In the genomic region with DNA sequence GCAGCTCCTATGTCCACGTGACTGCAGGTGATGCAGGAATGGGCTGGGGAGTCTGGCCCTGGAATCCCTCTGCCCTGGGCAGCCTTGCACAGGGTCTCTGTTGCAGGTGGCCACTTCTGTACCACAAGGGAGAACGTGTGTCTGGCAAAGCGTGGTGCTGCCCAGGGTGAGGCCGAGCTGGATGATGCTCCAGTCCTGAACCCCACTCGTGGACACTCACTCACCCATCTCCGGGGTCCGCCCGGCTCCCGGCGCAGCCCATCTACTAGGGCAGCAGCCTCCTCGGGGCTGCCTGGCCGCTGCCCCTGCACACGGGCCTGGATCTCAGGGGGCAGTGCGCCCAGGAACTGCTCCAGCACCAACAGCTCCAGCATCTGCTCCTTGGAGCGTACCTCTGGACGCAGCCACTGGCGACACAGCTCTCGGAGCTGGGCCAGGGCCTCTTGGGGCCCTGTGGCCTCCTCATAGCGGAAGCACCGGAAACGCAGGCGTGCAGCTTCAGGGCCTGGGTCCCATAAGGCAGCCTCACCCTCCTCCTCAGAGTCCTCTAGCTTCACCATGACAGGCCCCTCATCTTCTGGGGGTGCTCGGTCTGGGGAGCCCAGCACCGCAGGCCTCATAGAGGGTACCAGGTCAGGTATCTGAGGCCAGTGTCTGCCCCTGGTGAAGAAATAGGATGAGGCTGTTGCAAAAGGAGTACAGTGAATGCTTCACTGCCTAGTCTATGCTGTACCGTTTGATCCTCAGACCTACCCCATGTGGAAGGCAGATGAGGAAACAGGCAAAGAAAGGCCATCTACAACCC, we compare ENCODE assay signal across 12 cellular contexts. TPM values are rescaled to one million over a fixed set of nuclear protein-coding genes. Genes with fewer than 3 reads are reported as not detected.
DNase-seq lines count a peak whose midpoint lies in the region; ATAC-seq, FAIRE-seq and TF ChIP-seq lines count a peak whose summit lies in the region.
"Had no signal": no experiment of that assay in that cellular context is flagged by ENCODE, and none has a peak within 500 bp of the region (broad histone marks: within the 10 kb centered on the region; RNA-seq: fewer than 3 reads in every experiment).

No MANE protein-coding gene starts in this region.

- peaks cover 22% of the 10 kb centered on the region for H3K36me3 Mint-ChIP-seq in activated naive CD4-positive, alpha-beta T cell treated with anti-CD3 and anti-CD28 coated beads for 36 hours (ENCODE audit: low read depth)
- peaks cover 53% of the 10 kb centered on the region for H3K36me3 Mint-ChIP-seq in Calu3 (ENCODE audit: insufficient read depth, unreplicated experiment)

- no peak for FAIRE-seq in HepG2 (lab: Jason Lieb, UNC)

- H3K79me2 ChIP-seq in HepG2 (ENCODE audit: insufficient read depth, low read length) = peaks cover 2% of the 10 kb centered on the region

- CTCF ChIA-PET in activated naive CD4-positive, alpha-beta T cell treated with anti-CD3 and anti-CD28 coated beads for 36 hours (lab: Charles Lee) = interaction anchor here (2.0 kb wide), 1 partner anchor 10 kb away, joined by 4 read pairs; no protein-coding TSS in a partner anchor
- CTCF ChIA-PET in HepG2 (lab: Yijun Ruan, JAX; ENCODE audit: low intra/inter-chr PET ratio, low total read pairs) (no interaction called here), Calu3 (lab: Charles Lee) (no interaction called here)

- H3K9me3 ChIP-seq in HepG2 (ENCODE audit: low read length) (no peaks in the 10 kb centered on the region), upper lobe of left lung (no peaks in the 10 kb centered on the region)
- H3K9me3 ChIP-seq: heart right ventricle had no signal

- H4K20me1 ChIP-seq in HepG2 (ENCODE audit: insufficient read depth, low read length) = no peaks in the 10 kb centered on the region

- no peaks in the 10 kb centered on the region for H3K9me3 Mint-ChIP-seq in activated naive CD4-positive, alpha-beta T cell treated with anti-CD3 and anti-CD28 coated beads for 36 hours
- no peaks in the 10 kb centered on the region for H3K9me3 Mint-ChIP-seq in Calu3 (ENCODE audit: low read depth, unreplicated experiment)

- no peaks in the 10 kb centered on the region for H3K27me3 Mint-ChIP-seq in activated naive CD4-positive, alpha-beta T cell treated with anti-CD3 and anti-CD28 coated beads for 36 hours (ENCODE audit: low read depth)
- no peaks in the 10 kb centered on the region for H3K27me3 Mint-ChIP-seq in Calu3 (ENCODE audit: unreplicated experiment)

- H3K4me3 Mint-ChIP-seq in activated naive CD4-positive, alpha-beta T cell treated with anti-CD3 and anti-CD28 coated beads for 36 hours = no peak overlapping the region
- H3K4me3 Mint-ChIP-seq in Calu3 (ENCODE audit: low read depth, unreplicated experiment) = no peak overlapping the region

- in situ Hi-C loops in HepG2 (cut with HindIII; ENCODE audit: extremely low pct_ligation_motif_present, low pct_unique_long_range_greater_than_20kb) = no loop called here

- TF ChIP-seq POLR2A in HepG2 (IDR thresholded peaks at IDR 0.05; ENCODE audit: insufficient read depth in 1 of 2, low read depth in 2 of 2, low read length in 2 of 2) (no peak), upper lobe of left lung (IDR thresholded peaks at IDR 0.05) (no peak)

- no peak overlapping the region for H3K4me2 ChIP-seq in HepG2 (ENCODE audit: low read depth, low read length)

- no peak for TF ChIP-seq EP300 in HepG2 (IDR thresholded peaks at IDR 0.05; ENCODE audit: low read depth in 2 of 2, low read length in 2 of 2)
- TF ChIP-seq EP300 in HepG2 (CRISPR knock-in tag; IDR thresholded peaks at IDR 0.05; ENCODE audit: borderline replicate concordance) = no peak
- no peak for TF ChIP-seq EP300 in upper lobe of left lung (IDR thresholded peaks at IDR 0.05)

- H3K27me3 ChIP-seq in HepG2 (ENCODE audit: control insufficient read depth in 1 of 2, insufficient read depth in 2 of 2, low read length in 2 of 2) (no peaks in the 10 kb centered on the region), upper lobe of left lung (no peaks in the 10 kb centered on the region)
- H3K27me3 ChIP-seq: heart right ventricle had no signal

- POLR2A ChIA-PET in HepG2 (lab: Yijun Ruan, JAX) = interaction anchor here (3.0 kb wide), 1 partner anchor 12 kb away, joined by 36 read pairs; a partner anchor contains a TSS

- no peak for TF ChIP-seq CTCF in HepG2 (CRISPR knock-in tag; IDR thresholded peaks at IDR 0.05)
- no peak for TF ChIP-seq CTCF in upper lobe of left lung (IDR thresholded peaks at IDR 0.05)
- no peak for TF ChIP-seq CTCF in Calu3 (IDR thresholded peaks at IDR 0.05; ENCODE audit: unreplicated experiment)

- TF ChIP-seq RAD21 in HepG2 (CRISPR knock-in tag; IDR thresholded peaks at IDR 0.05) = no peak

- H3K4me1 ChIP-seq in HepG2 (ENCODE audit: insufficient read depth, low read length) (peaks cover 30% of the 10 kb centered on the region), upper lobe of left lung (peaks cover 19 to 33% (median 21%) of the 10 kb centered on the region in 4 donors)

- H3K36me3 ChIP-seq in HepG2 (replicated peaks in 1 of 2; ENCODE audit: control insufficient read depth in 1 of 2, insufficient read depth in 2 of 2, low read length in 2 of 2) (no peaks in the 10 kb centered on the region; a peak in 2 of 5 replicates), upper lobe of left lung (peaks cover 3 to 27% (median 25%) of the 10 kb centered on the region in 4 donors)

- peaks cover 28% of the 10 kb centered on the region for H3K4me1 Mint-ChIP-seq in activated naive CD4-positive, alpha-beta T cell treated with anti-CD3 and anti-CD28 coated beads for 36 hours (ENCODE audit: low read depth)
- H3K4me1 Mint-ChIP-seq in Calu3 (ENCODE audit: low read depth, unreplicated experiment) = peaks cover 25% of the 10 kb centered on the region

- H3K4me3 ChIP-seq in HepG2 (replicated peaks in 1 of 3; ENCODE audit: insufficient read depth in 1 of 3, low read depth in 2 of 3, low read length in 3 of 3) (no peak overlapping the region), upper lobe of left lung (no peak overlapping the region)
- H3K4me3 ChIP-seq: heart right ventricle had no signal

- H3K27ac Mint-ChIP-seq in activated naive CD4-positive, alpha-beta T cell treated with anti-CD3 and anti-CD28 coated beads for 36 hours = no peak overlapping the region
- H3K27ac Mint-ChIP-seq in Calu3 (ENCODE audit: unreplicated experiment) = no peak overlapping the region

- no peak overlapping the region for H2AFZ ChIP-seq in HepG2 (ENCODE audit: low read length)

- no TSS peak for BruUV-seq in HepG2 (replicated peaks; lab: Mats Ljungman, UMichigan)
- BruUV-seq in Calu3 (replicated peaks; lab: Mats Ljungman, UMichigan) = no TSS peak

- no peak overlapping the region for H3K27ac ChIP-seq in HepG2 (ENCODE audit: extremely low read length, insufficient read depth, low read length)
- no peak overlapping the region for H3K27ac ChIP-seq in upper lobe of left lung

- peak; percentile 3 for DNase-seq in activated naive CD4-positive, alpha-beta T cell treated with anti-CD3 and anti-CD28 coated beads for 36 hours
- DNase-seq in activated naive CD4-positive, alpha-beta T cell treated with anti-CD3 and anti-CD28 coated beads, Interleukin-2, amount 50 U/mL, for 16 hours = no peak
- peak; percentile 51 for DNase-seq in activated CD8-positive, alpha-beta memory T cell treated with anti-CD3 and anti-CD28 coated beads, Interleukin-2, amount 50 U/mL, for 48 hours
- DNase-seq in HepG2 (ENCODE audit: low spot score) = no peak
- DNase-seq in upper lobe of left lung = peak; percentile 19 to 85
- DNase-seq in HuH-7.5 (ENCODE audit: low spot score) = no peak
- DNase-seq in RKO (ENCODE audit: low spot score) = no peak
- DNase-seq in Calu3 = no peak
- DNase-seq: NCI-H187 treated with DMSO at 0.1 percent for 48 hours, NCI-H524, PC-3 had no signal

- no peak overlapping the region for H3K9ac ChIP-seq in HepG2 (ENCODE audit: insufficient read depth, low read depth, low read length)

- no peak for ATAC-seq in HepG2
- ATAC-seq in upper lobe of left lung (ENCODE audit: low FRiP score in 2 of 2) = no peak
- ATAC-seq: heart right ventricle, PC-3 had no signal

- intact Hi-C loops in activated naive CD4-positive, alpha-beta T cell treated with anti-CD3 and anti-CD28 coated beads for 36 hours (cut with micrococcal nuclease) = no loop called here
- intact Hi-C loops in HepG2 (cut with micrococcal nuclease; ENCODE audit: unreplicated experiment) = no loop called here
- intact Hi-C loops in Calu3 (cut with micrococcal nuclease; ENCODE audit: unreplicated experiment) = no loop called here

- WGBS in HepG2 (ENCODE audit: low lambda C conversion rate) = 87% methylated on average over 11 of the region's 25 CpGs
- WGBS in upper lobe of left lung, 2 donors = 91 to 94% methylated on average over 9 to 18 of the region's 25 CpGs

RNA-seq across cellular contexts. Expression of a gene that starts 2.2 kb away (rescaled TPM):
- 10 to 100 TPM; 13.3 to 13.4 TPM for total RNA-seq in activated naive CD4-positive, alpha-beta T cell treated with anti-CD3 and anti-CD28 coated beads for 36 hours
- 1.3 and 3.1 TPM in 2 replicates for total RNA-seq in HepG2 (2016; rRNA removed; fragmentation: Illumina TruSeq; extraction: Trizol)
- 0.97 and 1.1 TPM in 2 replicates for total RNA-seq in HepG2 (2016; cell fraction: cytosol; rRNA removed; fragmentation: Illumina TruSeq; extraction: Trizol; ENCODE audit: low read depth)
- total RNA-seq in HepG2 (2016; cell fraction: insoluble cytoplasmic fraction; rRNA removed; fragmentation: Illumina TruSeq; extraction: Trizol) = 1.0 and 3.4 TPM in 2 replicates
- total RNA-seq in HepG2 (2016; cell fraction: membrane; rRNA removed; fragmentation: Illumina TruSeq; extraction: Trizol) = 1.1 and 1.4 TPM in 2 replicates
- 3.8 and 4.3 TPM in 2 replicates for total RNA-seq in HepG2 (2016; cell fraction: nucleus; rRNA removed; fragmentation: Illumina TruSeq; extraction: Trizol)
- 8.1 and 10.0 TPM in 2 replicates for polyA plus RNA-seq in HepG2 (2011; rRNA removed)
- 3.4 and 6.6 TPM in 2 replicates for polyA plus RNA-seq in HepG2 (2011; cell fraction: cytosol; rRNA removed)
- 73.5 and 84.6 TPM in 2 replicates for polyA plus RNA-seq in HepG2 (2011; cell fraction: nucleus; rRNA removed)
- 4.8 and 6.6 TPM in 2 replicates for polyA plus RNA-seq in HepG2 (2012)
- 0.12 and 0.23 TPM in 2 replicates for polyA plus RNA-seq in HepG2 (2016; cell fraction: cytosol; fragmentation: Illumina TruSeq; extraction: Trizol; ENCODE audit: low read depth)
- 1.3 and 1.5 TPM in 2 replicates for polyA plus RNA-seq in HepG2 (2016; cell fraction: insoluble cytoplasmic fraction; fragmentation: Illumina TruSeq; extraction: Trizol; ENCODE audit: low read depth)
- polyA plus RNA-seq in HepG2 (2016; cell fraction: membrane; fragmentation: Illumina TruSeq; extraction: Trizol; ENCODE audit: low read depth) = 0.18 and 0.57 TPM in 2 replicates
- polyA plus RNA-seq in HepG2 (2016; cell fraction: nucleus; fragmentation: Illumina TruSeq; extraction: Trizol; ENCODE audit: insufficient read depth, low read depth) = 15.9 and 16.0 TPM in 2 replicates
- polyA minus RNA-seq in HepG2 (2011; rRNA and poly(A)+ RNA removed; ENCODE audit: low replicate concordance) = 12.8 and 32.3 TPM in 2 replicates
- polyA minus RNA-seq in HepG2 (2011; cell fraction: cytosol; rRNA and poly(A)+ RNA removed) = 1.9 and 3.2 TPM in 2 replicates
- 11.1 and 11.8 TPM in 2 replicates for polyA minus RNA-seq in HepG2 (2011; cell fraction: nucleus; rRNA and poly(A)+ RNA removed)
- 100 to 1,000 TPM in 1 of 6 donors, 10 to 100 TPM in 5; 34.8 to 162 (median 45.5) TPM for total RNA-seq in upper lobe of left lung
- 31.8 and 33.5 TPM in 2 replicates for total RNA-seq in Calu3 (2022)

RNA-seq across cellular contexts. Expression of a gene that starts 12.6 kb away (rescaled TPM):
- 10 to 100 TPM; 91.4 to 93.6 TPM for total RNA-seq in activated naive CD4-positive, alpha-beta T cell treated with anti-CD3 and anti-CD28 coated beads for 36 hours
- total RNA-seq in HepG2 (2016; rRNA removed; fragmentation: Illumina TruSeq; extraction: Trizol) (29.5 and 36.2 TPM in 2 replicates), upper lobe of left lung (10 to 100 TPM; 33.0 to 53.9 (median 41.6) TPM), Calu3 (2022) (123 and 131 TPM in 2 replicates)
- 14.2 and 15.5 TPM in 2 replicates for total RNA-seq in HepG2 (2016; cell fraction: cytosol; rRNA removed; fragmentation: Illumina TruSeq; extraction: Trizol; ENCODE audit: low read depth)
- total RNA-seq in HepG2 (2016; cell fraction: insoluble cytoplasmic fraction; rRNA removed; fragmentation: Illumina TruSeq; extraction: Trizol) = 25.4 and 36.1 TPM in 2 replicates
- total RNA-seq in HepG2 (2016; cell fraction: membrane; rRNA removed; fragmentation: Illumina TruSeq; extraction: Trizol) = 26.0 and 30.0 TPM in 2 replicates
- 14.4 and 19.6 TPM in 2 replicates for total RNA-seq in HepG2 (2016; cell fraction: nucleus; rRNA removed; fragmentation: Illumina TruSeq; extraction: Trizol)
- 50.3 and 55.5 TPM in 2 replicates for polyA plus RNA-seq in HepG2 (2011; rRNA removed)
- 32.0 and 34.7 TPM in 2 replicates for polyA plus RNA-seq in HepG2 (2011; cell fraction: cytosol; rRNA removed)
- polyA plus RNA-seq in HepG2 (2011; cell fraction: nucleus; rRNA removed) = 59.9 and 61.9 TPM in 2 replicates
- polyA plus RNA-seq in HepG2 (2012) = 47.3 and 47.7 TPM in 2 replicates
- polyA plus RNA-seq in HepG2 (2016; cell fraction: cytosol; fragmentation: Illumina TruSeq; extraction: Trizol; ENCODE audit: low read depth) = 22.8 and 27.9 TPM in 2 replicates
- 54.2 and 62.5 TPM in 2 replicates for polyA plus RNA-seq in HepG2 (2016; cell fraction: insoluble cytoplasmic fraction; fragmentation: Illumina TruSeq; extraction: Trizol; ENCODE audit: low read depth)
- 30.4 and 40.6 TPM in 2 replicates for polyA plus RNA-seq in HepG2 (2016; cell fraction: membrane; fragmentation: Illumina TruSeq; extraction: Trizol; ENCODE audit: low read depth)
- polyA plus RNA-seq in HepG2 (2016; cell fraction: nucleus; fragmentation: Illumina TruSeq; extraction: Trizol; ENCODE audit: insufficient read depth, low read depth) = 53.2 and 66.7 TPM in 2 replicates
- polyA minus RNA-seq in HepG2 (2011; rRNA and poly(A)+ RNA removed; ENCODE audit: low replicate concordance) = 39.7 and 154 TPM in 2 replicates
- polyA minus RNA-seq in HepG2 (2011; cell fraction: cytosol; rRNA and poly(A)+ RNA removed) = 26.9 and 27.3 TPM in 2 replicates
- polyA minus RNA-seq in HepG2 (2011; cell fraction: nucleus; rRNA and poly(A)+ RNA removed) = 20.8 and 23.0 TPM in 2 replicates

RNA-seq across cellular contexts. Expression of a gene that starts 16.1 kb away (rescaled TPM):
- 100 to 1,000 TPM; 109 to 111 TPM for total RNA-seq in activated naive CD4-positive, alpha-beta T cell treated with anti-CD3 and anti-CD28 coated beads for 36 hours
- total RNA-seq in HepG2 (2016; rRNA removed; fragmentation: Illumina TruSeq; extraction: Trizol) = 55.0 and 70.9 TPM in 2 replicates
- total RNA-seq in HepG2 (2016; cell fraction: cytosol; rRNA removed; fragmentation: Illumina TruSeq; extraction: Trizol; ENCODE audit: low read depth) = 45.6 and 61.8 TPM in 2 replicates
- total RNA-seq in HepG2 (2016; cell fraction: insoluble cytoplasmic fraction; rRNA removed; fragmentation: Illumina TruSeq; extraction: Trizol) = 56.2 and 72.4 TPM in 2 replicates
- total RNA-seq in HepG2 (2016; cell fraction: membrane; rRNA removed; fragmentation: Illumina TruSeq; extraction: Trizol) = 35.3 and 50.0 TPM in 2 replicates
- 22.1 and 25.7 TPM in 2 replicates for total RNA-seq in HepG2 (2016; cell fraction: nucleus; rRNA removed; fragmentation: Illumina TruSeq; extraction: Trizol)
- polyA plus RNA-seq in HepG2 (2011; rRNA removed) = 49.7 and 51.4 TPM in 2 replicates
- polyA plus RNA-seq in HepG2 (2011; cell fraction: cytosol; rRNA removed) = 61.9 and 66.7 TPM in 2 replicates
- polyA plus RNA-seq in HepG2 (2011; cell fraction: nucleus; rRNA removed) = 108 and 113 TPM in 2 replicates
- polyA plus RNA-seq in HepG2 (2012) = 41.7 and 46.0 TPM in 2 replicates
- 56.7 and 73.4 TPM in 2 replicates for polyA plus RNA-seq in HepG2 (2016; cell fraction: cytosol; fragmentation: Illumina TruSeq; extraction: Trizol; ENCODE audit: low read depth)
- 88.0 and 94.2 TPM in 2 replicates for polyA plus RNA-seq in HepG2 (2016; cell fraction: insoluble cytoplasmic fraction; fragmentation: Illumina TruSeq; extraction: Trizol; ENCODE audit: low read depth)
- 38.7 and 48.0 TPM in 2 replicates for polyA plus RNA-seq in HepG2 (2016; cell fraction: membrane; fragmentation: Illumina TruSeq; extraction: Trizol; ENCODE audit: low read depth)
- 55.6 and 56.2 TPM in 2 replicates for polyA plus RNA-seq in HepG2 (2016; cell fraction: nucleus; fragmentation: Illumina TruSeq; extraction: Trizol; ENCODE audit: insufficient read depth, low read depth)
- polyA minus RNA-seq in HepG2 (2011; rRNA and poly(A)+ RNA removed; ENCODE audit: low replicate concordance) = 46.3 and 131 TPM in 2 replicates
- polyA minus RNA-seq in HepG2 (2011; cell fraction: cytosol; rRNA and poly(A)+ RNA removed) = 25.4 and 27.7 TPM in 2 replicates
- 21.0 and 24.5 TPM in 2 replicates for polyA minus RNA-seq in HepG2 (2011; cell fraction: nucleus; rRNA and poly(A)+ RNA removed)
- total RNA-seq in upper lobe of left lung = 100 to 1,000 TPM in 5 of 6 donors, 10 to 100 TPM in 1; 75.4 to 162 (median 123) TPM
- total RNA-seq in Calu3 (2022) = 168 TPM in 2 replicates

RNA-seq across cellular contexts. Expression of a gene that starts 27.1 kb away (rescaled TPM):
- total RNA-seq in activated naive CD4-positive, alpha-beta T cell treated with anti-CD3 and anti-CD28 coated beads for 36 hours = 100 to 1,000 TPM; 475 to 483 TPM
- total RNA-seq in HepG2 (2016; rRNA removed; fragmentation: Illumina TruSeq; extraction: Trizol) (302 and 361 TPM in 2 replicates), upper lobe of left lung (100 to 1,000 TPM; 197 to 283 (median 213) TPM), Calu3 (2022) (558 and 582 TPM in 2 replicates)
- total RNA-seq in HepG2 (2016; cell fraction: cytosol; rRNA removed; fragmentation: Illumina TruSeq; extraction: Trizol; ENCODE audit: low read depth) = 29.3 and 34.8 TPM in 2 replicates
- total RNA-seq in HepG2 (2016; cell fraction: insoluble cytoplasmic fraction; rRNA removed; fragmentation: Illumina TruSeq; extraction: Trizol) = 282 and 373 TPM in 2 replicates
- total RNA-seq in HepG2 (2016; cell fraction: membrane; rRNA removed; fragmentation: Illumina TruSeq; extraction: Trizol) = 118 and 119 TPM in 2 replicates
- 266 and 307 TPM in 2 replicates for total RNA-seq in HepG2 (2016; cell fraction: nucleus; rRNA removed; fragmentation: Illumina TruSeq; extraction: Trizol)
- polyA plus RNA-seq in HepG2 (2011; rRNA removed) = 439 and 461 TPM in 2 replicates
- polyA plus RNA-seq in HepG2 (2011; cell fraction: cytosol; rRNA removed) = 192 and 284 TPM in 2 replicates
- polyA plus RNA-seq in HepG2 (2011; cell fraction: nucleus; rRNA removed) = 913 and 1,149 TPM in 2 replicates
- polyA plus RNA-seq in HepG2 (2012) = 400 and 525 TPM in 2 replicates
- 31.8 and 43.0 TPM in 2 replicates for polyA plus RNA-seq in HepG2 (2016; cell fraction: cytosol; fragmentation: Illumina TruSeq; extraction: Trizol; ENCODE audit: low read depth)
- polyA plus RNA-seq in HepG2 (2016; cell fraction: insoluble cytoplasmic fraction; fragmentation: Illumina TruSeq; extraction: Trizol; ENCODE audit: low read depth) = 296 and 460 TPM in 2 replicates
- 94.7 and 105 TPM in 2 replicates for polyA plus RNA-seq in HepG2 (2016; cell fraction: membrane; fragmentation: Illumina TruSeq; extraction: Trizol; ENCODE audit: low read depth)
- polyA plus RNA-seq in HepG2 (2016; cell fraction: nucleus; fragmentation: Illumina TruSeq; extraction: Trizol; ENCODE audit: insufficient read depth, low read depth) = 574 and 592 TPM in 2 replicates
- polyA minus RNA-seq in HepG2 (2011; rRNA and poly(A)+ RNA removed; ENCODE audit: low replicate concordance) = 1,983 and 2,170 TPM in 2 replicates
- 465 and 488 TPM in 2 replicates for polyA minus RNA-seq in HepG2 (2011; cell fraction: cytosol; rRNA and poly(A)+ RNA removed)
- polyA minus RNA-seq in HepG2 (2011; cell fraction: nucleus; rRNA and poly(A)+ RNA removed) = 351 and 419 TPM in 2 replicates

RNA-seq across cellular contexts. Expression of a gene that starts 51.4 kb away (rescaled TPM):
- 1 to 10 TPM; 5.5 to 6.0 TPM for total RNA-seq in activated naive CD4-positive, alpha-beta T cell treated with anti-CD3 and anti-CD28 coated beads for 36 hours
- total RNA-seq in HepG2 (2016; rRNA removed; fragmentation: Illumina TruSeq; extraction: Trizol) = 2.0 and 3.7 TPM in 2 replicates
- 1.0 and 1.1 TPM in 2 replicates for total RNA-seq in HepG2 (2016; cell fraction: cytosol; rRNA removed; fragmentation: Illumina TruSeq; extraction: Trizol; ENCODE audit: low read depth)
- total RNA-seq in HepG2 (2016; cell fraction: insoluble cytoplasmic fraction; rRNA removed; fragmentation: Illumina TruSeq; extraction: Trizol) = 1.9 and 3.8 TPM in 2 replicates
- total RNA-seq in HepG2 (2016; cell fraction: membrane; rRNA removed; fragmentation: Illumina TruSeq; extraction: Trizol) = 2.8 TPM in 2 replicates
- 2.7 and 3.4 TPM in 2 replicates for total RNA-seq in HepG2 (2016; cell fraction: nucleus; rRNA removed; fragmentation: Illumina TruSeq; extraction: Trizol)
- polyA plus RNA-seq in HepG2 (2011; rRNA removed) = 3.0 and 3.2 TPM in 2 replicates
- polyA plus RNA-seq in HepG2 (2011; cell fraction: cytosol; rRNA removed) = 1.7 and 2.6 TPM in 2 replicates
- polyA plus RNA-seq in HepG2 (2011; cell fraction: nucleus; rRNA removed) = 10.2 and 12.2 TPM in 2 replicates
- 2.7 and 4.2 TPM in 2 replicates for polyA plus RNA-seq in HepG2 (2012)
- 0.78 and 0.83 TPM in 2 replicates for polyA plus RNA-seq in HepG2 (2016; cell fraction: cytosol; fragmentation: Illumina TruSeq; extraction: Trizol; ENCODE audit: low read depth)
- polyA plus RNA-seq in HepG2 (2016; cell fraction: insoluble cytoplasmic fraction; fragmentation: Illumina TruSeq; extraction: Trizol; ENCODE audit: low read depth) = 3.5 and 3.8 TPM in 2 replicates
- 2.0 and 2.4 TPM in 2 replicates for polyA plus RNA-seq in HepG2 (2016; cell fraction: membrane; fragmentation: Illumina TruSeq; extraction: Trizol; ENCODE audit: low read depth)
- 6.2 and 6.8 TPM in 2 replicates for polyA plus RNA-seq in HepG2 (2016; cell fraction: nucleus; fragmentation: Illumina TruSeq; extraction: Trizol; ENCODE audit: insufficient read depth, low read depth)
- 6.6 and 8.8 TPM in 2 replicates for polyA minus RNA-seq in HepG2 (2011; rRNA and poly(A)+ RNA removed; ENCODE audit: low replicate concordance)
- 2.9 and 3.8 TPM in 2 replicates for polyA minus RNA-seq in HepG2 (2011; cell fraction: cytosol; rRNA and poly(A)+ RNA removed)
- 7.0 and 7.3 TPM in 2 replicates for polyA minus RNA-seq in HepG2 (2011; cell fraction: nucleus; rRNA and poly(A)+ RNA removed)
- 10 to 100 TPM; 11.9 to 19.7 (median 15.0) TPM for total RNA-seq in upper lobe of left lung
- total RNA-seq in Calu3 (2022) = 17.7 and 19.6 TPM in 2 replicates

Comparison
In these comparisons a context has a peak if more than half of its experiments do, and no peak if none do; other contexts are left out.
1. DNase-seq: peak in activated naive CD4-positive, alpha-beta T cell treated with anti-CD3 and anti-CD28 coated beads for 36 hours (single experiment), activated CD8-positive, alpha-beta memory T cell treated with anti-CD3 and anti-CD28 coated beads, Interleukin-2, amount 50 U/mL, for 48 hours (single experiment) and upper lobe of left lung (2 of 2); none in activated naive CD4-positive, alpha-beta T cell treated with anti-CD3 and anti-CD28 coated beads, Interleukin-2, amount 50 U/mL, for 16 hours (single experiment), HepG2 (single experiment), HuH-7.5 (single experiment), RKO (single experiment) and Calu3 (single experiment).